Comparison of ENCODE assay signal across 17 cellular contexts in genomic region chr4:66590488-66591215, GRCh38.
"Had no signal": no experiment of that assay in that cellular context is flagged by ENCODE, and none has a peak within 500 bp of the region (broad histone marks: within the 10 kb centered on the region; RNA-seq: fewer than 3 reads in every experiment).

No MANE protein-coding gene starts in this region.

- H3K4me1 ChIP-seq: lower lobe of right lung, tibial nerve had no signal

- H3K27me3 ChIP-seq: cardiac muscle cell, tibial nerve had no signal

- H3K4me3 ChIP-seq: cardiac muscle cell, coronary artery, lower lobe of right lung, tibial nerve had no signal

- DNase-seq: activated CD8-positive, alpha-beta memory T cell treated with anti-CD3 and anti-CD28 coated beads, Interleukin-2, amount 10 ng/mL, durations not matched to agents 7 days and 5 days; activated effector memory CD4-positive, alpha-beta T cell treated with Interleukin-2 at 50 U/mL for 16 hours; activated T-cell treated with anti-CD3 and anti-CD28 coated beads, Interleukin-2, amount 50 U/mL, for 24 hours; anterior cingulate cortex; effector CD8-positive, alpha-beta T cell; glutamatergic neuron; immature natural killer cell; left cardiac atrium; lower lobe of right lung; naive B cell; SW 1271 had no signal

- H3K27ac ChIP-seq: cardiac muscle cell, coronary artery, lower lobe of right lung, tibial nerve had no signal

- H3K9me3 ChIP-seq: lower lobe of right lung, tibial nerve had no signal

- H3K36me3 ChIP-seq: cardiac muscle cell, lower lobe of right lung, tibial nerve had no signal

- ATAC-seq: activated CD4-positive, CD25-positive, alpha-beta regulatory T cell treated with anti-CD3 and anti-CD28 coated beads, Interleukin-2, amount 50 U/mL, for 24 hours; activated CD8-positive, alpha-beta memory T cell treated with anti-CD3 and anti-CD28 coated beads, Interleukin-2, amount 10 ng/mL, durations not matched to agents 7 days and 5 days; activated naive CD4-positive, alpha-beta T cell treated with anti-CD3 and anti-CD28 coated beads, Interleukin-2, amount 50 U/mL, for 72 hours; left cardiac atrium; lower lobe of right lung; stimulated activated memory B cell treated with anti-CD40 and anti-IgM and Interleukin-4, amounts not matched to agents 10 μg/mL and 1 μg/mL and 100 μg/mL, for 72 hours had no signal
